In the genomic region with DNA sequence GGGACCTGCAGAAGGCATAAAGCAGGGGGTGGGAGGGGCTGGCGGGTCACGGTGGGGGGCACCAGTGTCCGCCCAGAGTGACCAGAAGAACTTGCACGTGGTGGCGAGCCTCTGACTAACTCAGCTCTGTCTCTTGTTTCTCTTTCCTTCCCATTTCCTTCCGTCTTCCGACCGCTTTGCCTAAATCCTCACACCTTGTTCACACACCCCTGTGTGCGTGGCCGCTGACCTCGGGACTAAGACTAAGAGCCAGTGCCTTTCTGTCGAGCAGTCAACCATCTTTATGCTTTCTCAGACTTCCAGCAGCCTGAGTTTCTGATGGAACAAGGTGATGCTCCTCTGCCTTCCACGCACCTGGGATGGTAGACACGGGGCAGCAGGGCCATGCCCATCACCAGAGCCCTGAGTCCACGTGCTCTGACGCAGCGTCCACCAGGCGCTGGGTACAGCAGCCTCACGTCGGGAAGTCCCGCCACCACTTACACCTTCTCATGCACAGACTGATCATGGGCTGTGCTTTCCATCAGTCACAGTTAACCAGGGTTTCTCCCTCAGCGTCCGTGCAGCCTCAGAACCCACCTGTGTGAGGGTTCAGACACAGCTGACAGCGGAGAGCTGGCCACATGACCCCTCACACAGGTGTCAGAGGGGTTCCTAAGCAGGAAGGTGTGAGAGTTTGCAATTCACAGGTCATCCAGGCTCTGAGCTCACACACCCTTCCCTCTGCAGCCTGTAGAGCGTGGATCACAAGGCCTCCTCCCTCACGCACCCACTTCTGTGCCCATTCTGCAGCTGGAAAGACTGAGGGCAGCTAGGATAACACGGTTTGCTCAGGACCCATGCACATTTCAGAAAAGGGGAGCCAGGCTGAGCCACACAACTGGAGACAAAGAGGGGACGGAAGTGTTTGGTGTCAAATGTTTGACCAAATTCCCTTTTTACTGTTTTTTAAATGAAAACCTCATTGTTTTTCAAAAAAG, we compare ENCODE assay signal across 23 cellular contexts.
DNase-seq lines count a peak whose midpoint lies in the region; ATAC-seq and TF ChIP-seq lines count a peak whose summit lies in the region.
"Had no signal": no experiment of that assay in that cellular context is flagged by ENCODE, and none has a peak within 500 bp of the region (broad histone marks: within the 10 kb centered on the region; RNA-seq: fewer than 3 reads in every experiment).

No MANE protein-coding gene starts in this region.

- H3K27me3 Mint-ChIP-seq in endodermal cell (ENCODE audit: insufficient read depth) = no peaks in the 10 kb centered on the region

- peak overlapping the region; percentile 44 for H3K27ac Mint-ChIP-seq in endodermal cell

- H3K36me3 Mint-ChIP-seq in endodermal cell (ENCODE audit: low read depth) = peaks cover 59% of the 10 kb centered on the region

- H3K4me3 Mint-ChIP-seq in endodermal cell = no peak overlapping the region
- H3K4me3 Mint-ChIP-seq: CD8-positive, alpha-beta memory T cell had no signal

- intact Hi-C loops in left ventricle myocardium superior (cut with micrococcal nuclease) = no loop called here
- intact Hi-C loops in heart left ventricle (cut with DNase I) = loop anchor here in 2 of 10 donors (5.0 to 10.0 kb wide), 2 partner anchors 233 to 241 kb away; no protein-coding TSS in a partner anchor
- intact Hi-C loops in lower lobe of right lung (cut with DNase I) = no loop called here
- intact Hi-C loops in aorta (cut with DNase I) = loop anchor here in 1 of 2 donors (10.0 kb wide), 1 partner anchor 243 kb away; no protein-coding TSS in a partner anchor

- no peaks in the 10 kb centered on the region for H3K9me3 ChIP-seq in heart left ventricle
- H3K9me3 ChIP-seq in endodermal cell (ENCODE audit: control insufficient read depth, low read length) = peaks cover 9% of the 10 kb centered on the region
- no peaks in the 10 kb centered on the region for H3K9me3 ChIP-seq in lower lobe of right lung
- H3K9me3 ChIP-seq in aorta (ENCODE audit: control insufficient read depth, low read length) = no peaks in the 10 kb centered on the region
- H3K9me3 ChIP-seq: BLaER1 had no signal

- no peaks in the 10 kb centered on the region for H3K4me1 Mint-ChIP-seq in endodermal cell

- DNase-seq in left ventricle myocardium superior (peak; percentile 18), heart left ventricle (no peak), endodermal cell (peak; percentile 45), lower lobe of right lung (peak; percentile 30), aorta (peak; percentile 24 to 35), NCI-H128 (lab: John Stamatoyannopoulos, UW; ENCODE audit: unreplicated experiment) (no peak), hippocampal formation (lab: John Stamatoyannopoulos, UW) (no peak), HUDEP-2 (lab: John Stamatoyannopoulos, UW; ENCODE audit: unreplicated experiment in 76 of 76) (no peak)
- DNase-seq: DMS53, EL, HCEC 1CT, Karpas-422, NCI-H1436, NCI-H1930, NCI-H226, NCI-H524, NCI-H82, PC-3, RPMI8226 had no signal

- H3K27ac ChIP-seq in heart left ventricle (no peak overlapping the region), endodermal cell (ENCODE audit: low read depth, low read length) (no peak overlapping the region), lower lobe of right lung (no peak overlapping the region), aorta (ENCODE audit: low read depth in 1 of 2, low read length in 2 of 2) (no peak overlapping the region)
- H3K27ac ChIP-seq: BLaER1, GM23248 had no signal

- peaks cover 0 to 81% (median 69%) of the 10 kb centered on the region in 9 donors for H3K36me3 ChIP-seq in heart left ventricle
- peaks cover 75% of the 10 kb centered on the region for H3K36me3 ChIP-seq in endodermal cell (ENCODE audit: control insufficient read depth, insufficient read depth, low read length)
- H3K36me3 ChIP-seq in lower lobe of right lung = peaks cover 89% of the 10 kb centered on the region
- H3K36me3 ChIP-seq in aorta (ENCODE audit: control insufficient read depth in 1 of 2, insufficient read depth in 2 of 2, low read length in 1 of 2) = no peaks in the 10 kb centered on the region

- H3K4me3 ChIP-seq in heart left ventricle = no peak overlapping the region
- H3K4me3 ChIP-seq in endodermal cell (ENCODE audit: low read length) = no peak overlapping the region
- no peak overlapping the region for H3K4me3 ChIP-seq in lower lobe of right lung
- H3K4me3 ChIP-seq in aorta (ENCODE audit: low read length in 2 of 2) = no peak overlapping the region
- H3K4me3 ChIP-seq: BLaER1, GM12878, GM23248 had no signal

- H3K9me3 Mint-ChIP-seq in endodermal cell = peaks cover 6% of the 10 kb centered on the region

- H3K27me3 ChIP-seq in heart left ventricle (no peaks in the 10 kb centered on the region), endodermal cell (ENCODE audit: control insufficient read depth, insufficient read depth, low read length, poor library complexity, severe bottlenecking) (no peaks in the 10 kb centered on the region), lower lobe of right lung (ENCODE audit: low read depth) (no peaks in the 10 kb centered on the region), aorta (ENCODE audit: control insufficient read depth in 1 of 2, insufficient read depth in 2 of 2, low read length in 1 of 2) (no peaks in the 10 kb centered on the region)

- ATAC-seq in left ventricle myocardium superior = no peak
- no peak for ATAC-seq in heart left ventricle
- no peak for ATAC-seq in lower lobe of right lung
- ATAC-seq in aorta (ENCODE audit: low FRiP score) = no peak
- ATAC-seq: GM12878, PC-3 had no signal

- H3K9ac ChIP-seq in endodermal cell (ENCODE audit: extremely low read depth, low read length, poor library complexity, severe bottlenecking) = no peak overlapping the region
- H3K9ac ChIP-seq: BLaER1, GM23248 had no signal

- H3K4me1 ChIP-seq in heart left ventricle (peaks cover 0 to 25% (median 12%) of the 10 kb centered on the region in 12 donors), endodermal cell (ENCODE audit: control insufficient read depth, insufficient read depth, low read length) (no peaks in the 10 kb centered on the region), lower lobe of right lung (peaks cover 9% of the 10 kb centered on the region), aorta (ENCODE audit: control insufficient read depth in 1 of 2, insufficient read depth in 2 of 2, low read length in 2 of 2) (no peaks in the 10 kb centered on the region)

- WGBS in heart left ventricle, 4 donors = 92 to 95% (median 94%) methylated on average over 28 of the region's 28 CpGs
- WGBS in endodermal cell (ENCODE audit: insufficient coverage in 1 of 2, insufficient read length in 1 of 2), 2 experiments = 92 to 97% methylated on average over 20 to 28 of the region's 28 CpGs
- WGBS in aorta, 2 donors = 95% methylated on average over 28 of the region's 28 CpGs

- no peak for TF ChIP-seq POLR2A in heart left ventricle (IDR thresholded peaks at IDR 0.05)

- TF ChIP-seq CTCF in heart left ventricle (IDR thresholded peaks at IDR 0.05) = no peak
- TF ChIP-seq CTCF in endodermal cell (conservative IDR thresholded peaks at IDR 0.05) = no peak
- no peak for TF ChIP-seq CTCF in lower lobe of right lung (IDR thresholded peaks at IDR 0.05)

Comparison
In these comparisons a context has a peak if more than half of its experiments do, and no peak if none do; other contexts are left out.
1. DNase-seq: peak in left ventricle myocardium superior (single experiment), endodermal cell (single experiment), lower lobe of right lung (single experiment) and aorta (2 of 2); none in heart left ventricle (0 of 5), NCI-H128 (single experiment), hippocampal formation (0 of 2) and HUDEP-2 (0 of 76).